ENCODE assay signal across 8 cellular contexts in genomic region chr20:5529331-5530142, GRCh38.
A peak's percentile ranks its signal among the peaks of the same experiment; 100 is the strongest.
DNase-seq lines count a peak whose midpoint lies in the region; ATAC-seq and TF ChIP-seq lines count a peak whose summit lies in the region.

No MANE protein-coding gene starts in this region.

- no peaks in the 10 kb centered on the region for H3K27me3 Mint-ChIP-seq in activated naive CD4-positive, alpha-beta T cell treated with anti-CD3 and anti-CD28 coated beads, Interleukin-2, amount 50 U/mL, for 24 hours

- no peaks in the 10 kb centered on the region for H3K36me3 Mint-ChIP-seq in activated naive CD4-positive, alpha-beta T cell treated with anti-CD3 and anti-CD28 coated beads, Interleukin-2, amount 50 U/mL, for 24 hours

- H3K27me3 ChIP-seq in upper lobe of left lung = no peaks in the 10 kb centered on the region

- no peaks in the 10 kb centered on the region for H3K9me3 Mint-ChIP-seq in activated naive CD4-positive, alpha-beta T cell treated with anti-CD3 and anti-CD28 coated beads, Interleukin-2, amount 50 U/mL, for 24 hours

- no peak overlapping the region for H3K4me3 ChIP-seq in GM12864 (ENCODE audit: low read depth, low read length)
- peak overlapping the region in 3 of 4 donors; percentile 6 to 13 (median 8) for H3K4me3 ChIP-seq in upper lobe of left lung

- TF ChIP-seq CTCF in GM12864 (IDR thresholded peaks at IDR 0.05; ENCODE audit: low read depth, low read length, missing control alignments) (peak; percentile 92), upper lobe of left lung (IDR thresholded peaks at IDR 0.05) (peak; percentile 39 to 75 (median 64))

- peaks cover 8 to 21% (median 16%) of the 10 kb centered on the region in 4 donors for H3K4me1 ChIP-seq in upper lobe of left lung

- peak overlapping the region; percentile 59 for H3K27ac Mint-ChIP-seq in activated naive CD4-positive, alpha-beta T cell treated with anti-CD3 and anti-CD28 coated beads, Interleukin-2, amount 50 U/mL, for 24 hours

- WGBS in upper lobe of left lung, 2 donors = 25 to 26% methylated on average over 27 of the region's 27 CpGs

- intact Hi-C loops in Right ventricle myocardium superior (cut with DNase I) (loop anchor here (2.0 to 10.0 kb wide), 3 partner anchors 261 to 548 kb away; no protein-coding TSS in a partner anchor), posterior vena cava (cut with DNase I) (loop anchor here (5.0 to 10.0 kb wide), 3 partner anchors 258 to 548 kb away; no protein-coding TSS in a partner anchor)

- no peak for TF ChIP-seq EP300 in upper lobe of left lung (IDR thresholded peaks at IDR 0.05)

- peak; percentile 87 for ATAC-seq in HG02642 (IDR thresholded peaks at IDR 0.05; ENCODE audit: poor library complexity, unreplicated experiment)
- ATAC-seq in Right ventricle myocardium superior (ENCODE audit: poor library complexity) = peak; percentile 95
- peak; percentile 90 to 93 for ATAC-seq in upper lobe of left lung (ENCODE audit: low FRiP score in 2 of 2)

- H3K4me1 Mint-ChIP-seq in activated naive CD4-positive, alpha-beta T cell treated with anti-CD3 and anti-CD28 coated beads, Interleukin-2, amount 50 U/mL, for 24 hours = peaks cover 21% of the 10 kb centered on the region

- H3K4me3 Mint-ChIP-seq in activated naive CD4-positive, alpha-beta T cell treated with anti-CD3 and anti-CD28 coated beads, Interleukin-2, amount 50 U/mL, for 24 hours = peak overlapping the region; percentile 74

- H3K36me3 ChIP-seq in upper lobe of left lung = no peaks in the 10 kb centered on the region

- no peak overlapping the region for H3K27ac ChIP-seq in upper lobe of left lung

- H3K9me3 ChIP-seq in upper lobe of left lung = no peaks in the 10 kb centered on the region

- no peak for TF ChIP-seq POLR2A in upper lobe of left lung (IDR thresholded peaks at IDR 0.05)

- DNase-seq in GM12864 (ENCODE audit: low read depth) (peak; percentile 35), NCI-H1417 (lab: John Stamatoyannopoulos, UW) (peak; percentile 77 to 89 (median 88)), SKM-1 treated with dmso at 0.1 percent for 144 hours (lab: John Stamatoyannopoulos, UW; ENCODE audit: unreplicated experiment) (peak; percentile 23), Right ventricle myocardium superior (peak; percentile 91), posterior vena cava (ENCODE audit: low spot score) (peak; percentile 95), upper lobe of left lung (peak; percentile 90 to 91)

Comparison
In these comparisons a context has a peak if more than half of its experiments do, and no peak if none do; other contexts are left out.
1. DNase-seq: peak in every context shown above with its lines; median percentile 95 in posterior vena cava; 91 in Right ventricle myocardium superior; 90 in upper lobe of left lung; 88 in NCI-H1417; 35 in GM12864; 23 in SKM-1 treated with dmso at 0.1 percent for 144 hours.